In the genomic region with DNA sequence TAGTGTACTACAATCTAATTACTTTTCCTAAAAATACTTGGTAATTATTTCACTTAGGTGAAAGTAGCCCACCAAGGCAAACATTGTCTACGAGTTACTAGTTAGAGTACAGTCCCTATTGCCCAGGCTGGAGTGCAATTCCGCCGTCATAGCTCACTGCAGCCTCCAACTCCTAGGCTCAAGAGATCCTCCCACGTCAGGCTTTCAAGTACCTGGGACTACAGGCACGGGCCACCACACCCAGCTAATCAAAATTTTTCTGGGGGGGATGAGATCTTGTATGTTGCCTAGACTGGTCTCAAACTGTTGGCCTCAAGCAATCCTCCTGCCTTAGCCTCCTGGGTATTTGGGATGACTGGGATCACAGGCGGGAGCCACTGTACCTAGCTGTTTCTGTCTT, we compare ENCODE assay signal across 1 cellular context.
TF ChIP-seq lines count a peak whose summit lies in the region.

No MANE protein-coding gene starts in this region.

TF ChIP-seq in K562, 482 proteins besides CTCF, POLR2A, EP300 and RAD21:
- no peak for TF ChIP-seq ZNF24 (IDR thresholded peaks at IDR 0.05)
- no peak for TF ChIP-seq ZNF263 (CRISPR knock-in tag; IDR thresholded peaks at IDR 0.05; ENCODE audit: borderline replicate concordance)
- TF ChIP-seq GATA2 (CRISPR knock-in tag; IDR thresholded peaks at IDR 0.05) = no peak
- no peak for TF ChIP-seq ZNF57 (CRISPR knock-in tag; IDR thresholded peaks at IDR 0.05)
- TF ChIP-seq, protein P1, sequence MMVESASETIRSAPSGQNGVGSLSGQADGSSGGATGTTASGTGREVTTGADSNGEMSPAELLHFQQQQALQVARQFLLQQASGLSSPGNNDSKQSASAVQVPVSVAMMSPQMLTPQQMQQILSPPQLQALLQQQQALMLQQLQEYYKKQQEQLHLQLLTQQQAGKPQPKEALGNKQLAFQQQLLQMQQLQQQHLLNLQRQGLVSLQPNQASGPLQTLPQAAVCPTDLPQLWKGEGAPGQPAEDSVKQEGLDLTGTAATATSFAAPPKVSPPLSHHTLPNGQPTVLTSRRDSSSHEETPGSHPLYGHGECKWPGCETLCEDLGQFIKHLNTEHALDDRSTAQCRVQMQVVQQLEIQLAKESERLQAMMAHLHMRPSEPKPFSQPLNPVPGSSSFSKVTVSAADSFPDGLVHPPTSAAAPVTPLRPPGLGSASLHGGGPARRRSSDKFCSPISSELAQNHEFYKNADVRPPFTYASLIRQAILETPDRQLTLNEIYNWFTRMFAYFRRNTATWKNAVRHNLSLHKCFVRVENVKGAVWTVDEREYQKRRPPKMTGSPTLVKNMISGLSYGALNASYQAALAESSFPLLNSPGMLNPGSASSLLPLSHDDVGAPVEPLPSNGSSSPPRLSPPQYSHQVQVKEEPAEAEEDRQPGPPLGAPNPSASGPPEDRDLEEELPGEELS (CRISPR knock-in tag; IDR thresholded peaks at IDR 0.05; ENCODE audit: borderline replicate concordance) = no peak
- TF ChIP-seq, protein P2, sequence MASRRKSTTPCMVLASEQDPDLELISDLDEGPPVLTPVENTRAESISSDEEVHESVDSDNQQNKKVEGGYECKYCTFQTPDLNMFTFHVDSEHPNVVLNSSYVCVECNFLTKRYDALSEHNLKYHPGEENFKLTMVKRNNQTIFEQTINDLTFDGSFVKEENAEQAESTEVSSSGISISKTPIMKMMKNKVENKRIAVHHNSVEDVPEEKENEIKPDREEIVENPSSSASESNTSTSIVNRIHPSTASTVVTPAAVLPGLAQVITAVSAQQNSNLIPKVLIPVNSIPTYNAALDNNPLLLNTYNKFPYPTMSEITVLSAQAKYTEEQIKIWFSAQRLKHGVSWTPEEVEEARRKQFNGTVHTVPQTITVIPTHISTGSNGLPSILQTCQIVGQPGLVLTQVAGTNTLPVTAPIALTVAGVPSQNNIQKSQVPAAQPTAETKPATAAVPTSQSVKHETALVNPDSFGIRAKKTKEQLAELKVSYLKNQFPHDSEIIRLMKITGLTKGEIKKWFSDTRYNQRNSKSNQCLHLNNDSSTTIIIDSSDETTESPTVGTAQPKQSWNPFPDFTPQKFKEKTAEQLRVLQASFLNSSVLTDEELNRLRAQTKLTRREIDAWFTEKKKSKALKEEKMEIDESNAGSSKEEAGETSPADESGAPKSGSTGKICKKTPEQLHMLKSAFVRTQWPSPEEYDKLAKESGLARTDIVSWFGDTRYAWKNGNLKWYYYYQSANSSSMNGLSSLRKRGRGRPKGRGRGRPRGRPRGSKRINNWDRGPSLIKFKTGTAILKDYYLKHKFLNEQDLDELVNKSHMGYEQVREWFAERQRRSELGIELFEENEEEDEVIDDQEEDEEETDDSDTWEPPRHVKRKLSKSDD (conservative IDR thresholded peaks at IDR 0.05; ENCODE audit: low read length) = no peak
- no peak for TF ChIP-seq HSF4 (CRISPR knock-in tag; IDR thresholded peaks at IDR 0.05; ENCODE audit: borderline replicate concordance)
- TF ChIP-seq OTX1 (CRISPR knock-in tag; IDR thresholded peaks at IDR 0.05) = no peak
- no peak for TF ChIP-seq ZNF143 (CRISPR knock-in tag; IDR thresholded peaks at IDR 0.05)
- TF ChIP-seq BDP1 (IDR thresholded peaks at IDR 0.05; ENCODE audit: insufficient read depth, insufficient read length) = no peak
- TF ChIP-seq JUN (IDR thresholded peaks at IDR 0.05; ENCODE audit: borderline replicate concordance, low read depth, low read length) = no peak
- no peak for TF ChIP-seq JUN (CRISPR knock-in tag; IDR thresholded peaks at IDR 0.05; ENCODE audit: borderline replicate concordance)
- TF ChIP-seq GABPB2 (CRISPR knock-in tag; conservative IDR thresholded peaks at IDR 0.05) = no peak
- no peak for TF ChIP-seq FOXK1 (CRISPR knock-in tag; IDR thresholded peaks at IDR 0.05; ENCODE audit: borderline replicate concordance)
- no peak for TF ChIP-seq ZNF699 (CRISPR knock-in tag; IDR thresholded peaks at IDR 0.05; ENCODE audit: insufficient replicate concordance)
- no peak for TF ChIP-seq NFIX (CRISPR knock-in tag; IDR thresholded peaks at IDR 0.05; ENCODE audit: low read depth)
- TF ChIP-seq ZNF41 (CRISPR knock-in tag; conservative IDR thresholded peaks at IDR 0.05) = no peak
